Comparison of ENCODE assay signal across 10 cellular contexts in the genomic region with DNA sequence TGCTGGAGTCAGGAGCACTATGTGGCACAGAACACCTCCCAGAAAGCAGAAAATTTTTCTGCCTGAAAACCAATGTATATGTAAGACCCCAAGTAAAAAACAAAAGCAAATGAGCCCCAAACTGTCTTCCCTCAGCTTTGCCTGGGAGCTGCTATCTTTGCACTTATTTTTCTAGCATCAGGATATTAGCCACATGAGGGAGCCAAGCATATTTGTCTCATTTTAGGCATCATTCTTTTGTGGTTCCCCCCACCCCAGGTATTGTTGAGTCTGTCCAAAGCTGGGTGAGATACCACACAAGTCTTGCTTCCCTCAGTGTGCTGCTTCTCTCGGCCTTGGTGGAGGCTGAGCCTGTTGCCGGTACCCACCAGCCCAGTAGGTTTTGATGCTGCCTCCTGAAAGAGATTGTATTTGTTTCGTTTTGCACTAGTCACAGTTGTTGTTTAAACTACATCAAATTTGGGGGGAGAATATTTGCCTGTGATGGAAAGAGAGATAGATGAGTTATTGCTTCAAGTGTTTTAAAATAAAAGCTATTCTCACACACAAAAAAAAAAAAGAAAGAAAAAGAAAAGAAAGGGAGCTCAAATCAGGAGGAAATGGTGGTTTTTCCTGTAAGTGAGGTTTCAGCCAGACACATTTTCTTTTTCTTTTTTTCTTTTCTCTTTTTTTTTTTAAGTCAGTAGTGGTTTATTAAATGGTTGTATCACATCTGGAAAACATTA. TPM values are rescaled to one million over a fixed set of nuclear protein-coding genes. Genes with fewer than 3 reads are reported as not detected.
DNase-seq lines count a peak whose midpoint lies in the region; ATAC-seq and TF ChIP-seq lines count a peak whose summit lies in the region.
"Had no signal": no experiment of that assay in that cellular context is flagged by ENCODE, and none has a peak within 500 bp of the region (broad histone marks: within the 10 kb centered on the region; RNA-seq: fewer than 3 reads in every experiment).

No MANE protein-coding gene starts in this region.

- H2AFZ ChIP-seq in HCT116 (ENCODE audit: low read depth, low read length, poor library complexity, severe bottlenecking), result no peak overlapping the region
- H2AFZ ChIP-seq: PC-9 had no signal

- no peaks in the 10 kb centered on the region for H4K20me1 ChIP-seq in HCT116 (ENCODE audit: insufficient read depth)

- H3K4me1 ChIP-seq in HCT116 (ENCODE audit: control insufficient read depth in 1 of 2, insufficient read depth in 2 of 2, low read length in 2 of 2), result no peaks in the 10 kb centered on the region

- no peak overlapping the region for H3K27ac ChIP-seq in HCT116 (ENCODE audit: low read depth, low read length)
- H3K27ac ChIP-seq: PC-9 had no signal

- no peak for TF ChIP-seq POLR2A in HCT116 (IDR thresholded peaks at IDR 0.05; ENCODE audit: borderline replicate concordance, extremely low read depth, insufficient read depth, insufficient read length)

- H3K4me2 ChIP-seq in HCT116 (ENCODE audit: low read length), result no peak overlapping the region
- H3K4me2 ChIP-seq: PC-9 had no signal

- POLR2A ChIA-PET in HCT116 (lab: Charles Lee), result no interaction called here
- POLR2A ChIA-PET in activated CD8-positive, alpha-beta T cell treated with anti-CD3 and anti-CD28 coated beads for 36 hours (lab: Charles Lee), result no interaction called here

- H3K4me3 ChIP-seq in HCT116 (replicated peaks in 1 of 2; ENCODE audit: low read depth in 1 of 2, low read length in 2 of 2) (no peak overlapping the region), fibroblast of the aortic adventitia (ENCODE audit: low read depth, low read length) (no peak overlapping the region)
- H3K4me3 ChIP-seq: PC-9 had no signal

- H3K27ac Mint-ChIP-seq in activated CD8-positive, alpha-beta T cell treated with anti-CD3 and anti-CD28 coated beads for 36 hours, result peak overlapping the region; percentile 93

- TF ChIP-seq RAD21 in HCT116 (IDR thresholded peaks at IDR 0.05; ENCODE audit: low read depth), result peak; percentile 14; the same call in 1 of the 2 replicates

- no peaks in the 10 kb centered on the region for H3K36me3 ChIP-seq in HCT116 (ENCODE audit: control insufficient read depth in 1 of 2, insufficient read depth in 2 of 2, low read length in 2 of 2)

- DNase-seq in HCT116 (ENCODE audit: low read depth, low spot score) (no peak), fibroblast of the aortic adventitia (ENCODE audit: low read depth) (peak; percentile 4), amygdala (lab: John Stamatoyannopoulos, UW) (no peak), mesenteric fat pad (ENCODE audit: low spot score) (no peak)
- peak; percentile 66 for DNase-seq in activated CD8-positive, alpha-beta T cell treated with anti-CD3 and anti-CD28 coated beads for 36 hours
- peak; percentile 7 to 20 for DNase-seq in stimulated activated CD8-positive, alpha-beta memory T cell treated with anti-CD3 and anti-CD28 coated beads, Interleukin-7, amount 100 ng/mL, for 4 hours (ENCODE audit: low read depth in 2 of 2)
- DNase-seq: cortex of kidney, PC-9 had no signal

- H3K79me2 ChIP-seq in HCT116 (ENCODE audit: insufficient read depth, low read length), result no peaks in the 10 kb centered on the region

- peak overlapping the region; percentile 70 for H3K4me3 Mint-ChIP-seq in activated CD8-positive, alpha-beta T cell treated with anti-CD3 and anti-CD28 coated beads for 36 hours

- BruUV-seq in HCT116 (replicated peaks; lab: Mats Ljungman, UMichigan), result no TSS peak

- CTCF ChIA-PET in HCT116 (lab: Charles Lee), result no interaction called here
- CTCF ChIA-PET in activated CD8-positive, alpha-beta T cell treated with anti-CD3 and anti-CD28 coated beads for 36 hours (lab: Charles Lee), result interaction anchor here (0.7 kb wide), 1 partner anchor 341 kb away, joined by 3 read pairs; no protein-coding TSS in a partner anchor

- TF ChIP-seq CTCF in HCT116 (IDR thresholded peaks at IDR 0.05 in 2 of 3, conservative IDR thresholded peaks at IDR 0.05 in 1 of 3; ENCODE audit: borderline replicate concordance in 1 of 3, insufficient read depth in 1 of 3, low read depth in 2 of 3, low read length in 2 of 3) (no peak), fibroblast of the aortic adventitia (IDR thresholded peaks at IDR 0.05; ENCODE audit: insufficient read depth, low read length) (no peak)
- no peak for TF ChIP-seq CTCF in activated CD8-positive, alpha-beta T cell treated with anti-CD3 and anti-CD28 coated beads for 36 hours (IDR thresholded peaks at IDR 0.05)

- no peaks in the 10 kb centered on the region for H3K27me3 ChIP-seq in HCT116 (ENCODE audit: insufficient read depth, low read length)

- intact Hi-C loops in HCT116 (cut with micrococcal nuclease), result no loop called here
- intact Hi-C loops in activated CD8-positive, alpha-beta T cell treated with anti-CD3 and anti-CD28 coated beads for 36 hours (cut with micrococcal nuclease), result no loop called here

- peaks cover 43% of the 10 kb centered on the region for H3K4me1 Mint-ChIP-seq in activated CD8-positive, alpha-beta T cell treated with anti-CD3 and anti-CD28 coated beads for 36 hours (ENCODE audit: low read depth)

- no peaks in the 10 kb centered on the region for H3K36me3 Mint-ChIP-seq in activated CD8-positive, alpha-beta T cell treated with anti-CD3 and anti-CD28 coated beads for 36 hours (ENCODE audit: low read depth)

- RAD21 ChIA-PET in HCT116 (lab: Charles Lee; ENCODE audit: low non-redundant PET in 1 of 2, low total read pairs in 2 of 2, uncharacterized antibody in 2 of 2, unreplicated experiment in 2 of 2), result no interaction called here

- H3K9ac ChIP-seq in HCT116 (ENCODE audit: low read length), result no peak overlapping the region

- no peaks in the 10 kb centered on the region for H3K27me3 Mint-ChIP-seq in activated CD8-positive, alpha-beta T cell treated with anti-CD3 and anti-CD28 coated beads for 36 hours

- no peak for ATAC-seq in HCT116
- peak; percentile 89 for ATAC-seq in activated CD8-positive, alpha-beta T cell treated with anti-CD3 and anti-CD28 coated beads for 36 hours
- ATAC-seq in GM19452 (IDR thresholded peaks at IDR 0.05; ENCODE audit: unreplicated experiment), result no peak
- no peak for ATAC-seq in GM21723 (IDR thresholded peaks at IDR 0.05; ENCODE audit: unreplicated experiment)

- no peaks in the 10 kb centered on the region for H3K9me2 ChIP-seq in HCT116 (ENCODE audit: insufficient read depth)

- H3K9me3 ChIP-seq in HCT116 (ENCODE audit: control insufficient read depth in 1 of 2, insufficient read depth in 1 of 2, low read depth in 1 of 2, low read length in 2 of 2), result no peaks in the 10 kb centered on the region

- no peaks in the 10 kb centered on the region for H3K9me3 Mint-ChIP-seq in activated CD8-positive, alpha-beta T cell treated with anti-CD3 and anti-CD28 coated beads for 36 hours

TF ChIP-seq in HCT116, 20 proteins besides CTCF, POLR2A, EP300 and RAD21:
- no peak for TF ChIP-seq ZFX (IDR thresholded peaks at IDR 0.05)
- no peak for TF ChIP-seq SIN3A (IDR thresholded peaks at IDR 0.05; ENCODE audit: low read depth)
- no peak for TF ChIP-seq EZH2phosphoT487 (IDR thresholded peaks at IDR 0.05; ENCODE audit: borderline replicate concordance)
TF ChIP-seq in HCT116: peak in this region for 0.

RNA-seq across cellular contexts. Expression of a gene that starts 58.3 kb away (rescaled TPM):
- total RNA-seq in HCT116 (2021; ENCODE audit: unreplicated experiment) (1.4 TPM), fibroblast of the aortic adventitia (ENCODE audit: low replicate concordance) (4.7 and 8.4 TPM in 2 replicates), mesenteric fat pad (0.90 TPM)
- 0.40 and 0.75 TPM in 2 replicates for polyA plus RNA-seq in HCT116 (2012)
- 1 to 10 TPM; 1.1 to 2.7 TPM for total RNA-seq in activated CD8-positive, alpha-beta T cell treated with anti-CD3 and anti-CD28 coated beads for 36 hours

Comparison
In these comparisons a context has a peak if more than half of its experiments do, and no peak if none do; other contexts are left out.
1. DNase-seq: peak in activated CD8-positive, alpha-beta T cell treated with anti-CD3 and anti-CD28 coated beads for 36 hours (single experiment), fibroblast of the aortic adventitia (single experiment) and stimulated activated CD8-positive, alpha-beta memory T cell treated with anti-CD3 and anti-CD28 coated beads, Interleukin-7, amount 100 ng/mL, for 4 hours (2 of 2); none in HCT116 (single experiment), amygdala (0 of 56) and mesenteric fat pad (single experiment).